ENCODE assay signal across 8 cellular contexts in the genomic region with DNA sequence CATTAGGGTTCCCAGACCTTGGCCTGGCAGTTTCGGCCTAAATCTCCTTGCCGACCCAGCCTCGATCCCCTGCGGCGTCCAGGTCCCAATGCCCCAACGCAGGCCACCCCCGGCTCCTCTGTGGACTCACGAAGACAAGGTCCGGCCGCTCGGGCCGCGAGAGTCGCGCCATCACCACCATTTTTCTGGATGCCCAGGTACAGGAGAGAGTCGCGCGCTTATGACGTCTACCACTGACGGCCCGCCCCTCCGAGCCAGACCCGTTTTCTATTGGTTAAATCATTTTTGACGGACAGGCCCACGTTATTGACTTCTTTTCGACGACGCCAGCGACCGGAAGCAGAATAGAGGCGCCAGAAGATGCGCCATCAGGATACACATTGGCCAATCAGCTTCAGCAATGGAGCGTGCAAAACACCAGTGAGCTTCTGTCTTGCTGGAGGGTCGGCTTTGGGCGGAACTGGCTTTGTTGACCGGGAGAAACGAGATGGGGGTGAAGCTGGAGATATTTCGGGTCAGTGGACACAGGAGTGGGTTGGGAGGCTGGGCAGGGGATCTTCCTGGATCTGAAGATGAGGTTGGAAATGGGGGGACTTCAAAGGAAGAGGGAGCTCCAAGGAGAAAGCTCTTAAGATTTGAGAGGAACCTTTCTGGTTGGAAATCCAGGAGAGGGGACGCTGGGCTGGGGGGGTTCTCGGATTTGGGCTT. TPM values are rescaled to one million over a fixed set of nuclear protein-coding genes. Genes with fewer than 3 reads are reported as not detected.
A peak's percentile ranks its signal among the peaks of the same experiment; 100 is the strongest.
DNase-seq lines count a peak whose midpoint lies in the region; ATAC-seq and TF ChIP-seq lines count a peak whose summit lies in the region.

A gene with protein sequence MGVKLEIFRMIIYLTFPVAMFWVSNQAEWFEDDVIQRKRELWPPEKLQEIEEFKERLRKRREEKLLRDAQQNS (plus strand): TSS at position 447 of the 708 bp plus-strand sequence. CDS start 41 bp downstream, at position 488.
A gene (minus strand): TSS at position 199 of the 708 bp plus-strand sequence. CDS start 18 bp downstream, at position 181.

- DNase-seq in GM23338 (ENCODE audit: low spot score): peak; percentile 98
- peak; percentile 98 for DNase-seq in LoVo (ENCODE audit: low spot score)
- peak; percentile 93 for DNase-seq in RWPE2 (ENCODE audit: low spot score)
- peak; percentile 94 for DNase-seq in activated T-helper 2 cell treated with anti-CD3 and anti-CD28 coated beads, Interferon-gamma antibody, Interleukin-2, Interleukin-4, amounts not matched to agents 10 μg/mL and 5 μg/mL and 100 μg/mL, durations not matched to agents 14 hours and 24 hours and 36 hours (ENCODE audit: low spot score)
- DNase-seq in fibroblast of lung (ENCODE audit: low read depth in 2 of 2): peak; percentile 97 to 99
- DNase-seq in naive thymus-derived CD4-positive, alpha-beta T cell: peak; percentile 81 to 97 (median 95)
- DNase-seq in stimulated activated naive B cell treated with anti-CD40 and anti-IgM and Interleukin-4, amounts not matched to agents 10 μg/mL and 1 μg/mL and 100 μg/mL, for 72 hours: peak; percentile 95

- H3K4me3 Mint-ChIP-seq in GM23338: peak within 1 kb of the TSS; percentile 97
- peak within 1 kb of the TSS; percentile 98 for H3K4me3 Mint-ChIP-seq in activated T-helper 2 cell treated with anti-CD3 and anti-CD28 coated beads, Interferon-gamma antibody, Interleukin-2, Interleukin-4, amounts not matched to agents 10 μg/mL and 5 μg/mL and 100 μg/mL, durations not matched to agents 14 hours and 24 hours and 36 hours (ENCODE audit: low read depth)
- H3K4me3 Mint-ChIP-seq in naive thymus-derived CD4-positive, alpha-beta T cell: peak within 1 kb of the TSS; percentile 87 to 100 (median 98)
- peak within 1 kb of the TSS; percentile 96 to 97 for H3K4me3 Mint-ChIP-seq in stimulated activated naive B cell treated with anti-CD40 and anti-IgM and Interleukin-4, amounts not matched to agents 10 μg/mL and 1 μg/mL and 100 μg/mL, for 72 hours

- H3K27ac ChIP-seq in DOHH2 (ENCODE audit: low read depth, low read length) (peak within 1 kb of the TSS; percentile 24), GM23338 (ENCODE audit: low read depth) (peak within 1 kb of the TSS; percentile 82), RWPE2 (ENCODE audit: poor library complexity, severe bottlenecking) (peak within 1 kb of the TSS; percentile 15), fibroblast of lung (ENCODE audit: insufficient read depth, low read length) (peak within 1 kb of the TSS; percentile 98)
- peak within 1 kb of the TSS; percentile 92 for H3K27ac ChIP-seq in naive thymus-derived CD4-positive, alpha-beta T cell (ENCODE audit: low read depth, low read length)

- H3K9me2 ChIP-seq in DOHH2 (replicated peaks; ENCODE audit: control insufficient read depth, low read length) (no peaks in the 10 kb centered on the region), GM23338 (ENCODE audit: insufficient read depth) (no peaks in the 10 kb centered on the region)

- POLR2A ChIA-PET in naive thymus-derived CD4-positive, alpha-beta T cell (lab: Charles Lee): interaction anchor here (0.6 to 2.5 kb wide), 20 partner anchors 9 to 1205 kb away, joined by 3 to 15 read pairs (median 4); a partner anchor contains a TSS

- peak within 1 kb of the TSS; percentile 99 for H3K27ac Mint-ChIP-seq in GM23338
- H3K27ac Mint-ChIP-seq in activated T-helper 2 cell treated with anti-CD3 and anti-CD28 coated beads, Interferon-gamma antibody, Interleukin-2, Interleukin-4, amounts not matched to agents 10 μg/mL and 5 μg/mL and 100 μg/mL, durations not matched to agents 14 hours and 24 hours and 36 hours: peak within 1 kb of the TSS; percentile 98
- H3K27ac Mint-ChIP-seq in naive thymus-derived CD4-positive, alpha-beta T cell: peak within 1 kb of the TSS; percentile 96 to 100 (median 99)
- peak within 1 kb of the TSS; percentile 96 for H3K27ac Mint-ChIP-seq in stimulated activated naive B cell treated with anti-CD40 and anti-IgM and Interleukin-4, amounts not matched to agents 10 μg/mL and 1 μg/mL and 100 μg/mL, for 72 hours

- peaks cover 13% of the 10 kb centered on the region for H3K27me3 Mint-ChIP-seq in GM23338 (ENCODE audit: insufficient read depth, low read depth, poor library complexity)
- no peaks in the 10 kb centered on the region for H3K27me3 Mint-ChIP-seq in activated T-helper 2 cell treated with anti-CD3 and anti-CD28 coated beads, Interferon-gamma antibody, Interleukin-2, Interleukin-4, amounts not matched to agents 10 μg/mL and 5 μg/mL and 100 μg/mL, durations not matched to agents 14 hours and 24 hours and 36 hours (ENCODE audit: low read depth)
- H3K27me3 Mint-ChIP-seq in naive thymus-derived CD4-positive, alpha-beta T cell: no peaks in the 10 kb centered on the region
- H3K27me3 Mint-ChIP-seq in stimulated activated naive B cell treated with anti-CD40 and anti-IgM and Interleukin-4, amounts not matched to agents 10 μg/mL and 1 μg/mL and 100 μg/mL, for 72 hours: no peaks in the 10 kb centered on the region

- peak within 1 kb of the TSS; percentile 91 for H3K4me3 ChIP-seq in DOHH2 (ENCODE audit: low read length)
- peak within 1 kb of the TSS; percentile 89 for H3K4me3 ChIP-seq in GM23338
- H3K4me3 ChIP-seq in RWPE2 (ENCODE audit: severe bottlenecking): peak within 1 kb of the TSS; percentile 91
- H3K4me3 ChIP-seq in fibroblast of lung (replicated peaks in 1 of 4; ENCODE audit: control extremely low read depth in 1 of 4, insufficient read depth in 1 of 4, low read depth in 3 of 4, low read length in 4 of 4): peak within 1 kb of the TSS; percentile 92 to 100 (median 98)
- peak within 1 kb of the TSS; percentile 89 for H3K4me3 ChIP-seq in naive thymus-derived CD4-positive, alpha-beta T cell (ENCODE audit: low read length)

- H3K36me3 Mint-ChIP-seq in GM23338 (ENCODE audit: low read depth): peaks cover 8% of the 10 kb centered on the region; the same call in 2 of the 3 replicates
- H3K36me3 Mint-ChIP-seq in activated T-helper 2 cell treated with anti-CD3 and anti-CD28 coated beads, Interferon-gamma antibody, Interleukin-2, Interleukin-4, amounts not matched to agents 10 μg/mL and 5 μg/mL and 100 μg/mL, durations not matched to agents 14 hours and 24 hours and 36 hours (ENCODE audit: low read depth): peaks cover 19% of the 10 kb centered on the region
- peaks cover 0 to 14% (median 6%) of the 10 kb centered on the region in 5 donors for H3K36me3 Mint-ChIP-seq in naive thymus-derived CD4-positive, alpha-beta T cell
- H3K36me3 Mint-ChIP-seq in stimulated activated naive B cell treated with anti-CD40 and anti-IgM and Interleukin-4, amounts not matched to agents 10 μg/mL and 1 μg/mL and 100 μg/mL, for 72 hours: peaks cover 36 to 45% of the 10 kb centered on the region in 2 donors

- peak; percentile 98 for ATAC-seq in GM23338
- ATAC-seq in RWPE2 (ENCODE audit: low read depth): peak; percentile 93
- peak; percentile 97 for ATAC-seq in naive thymus-derived CD4-positive, alpha-beta T cell
- ATAC-seq in stimulated activated naive B cell treated with anti-CD40 and anti-IgM and Interleukin-4, amounts not matched to agents 10 μg/mL and 1 μg/mL and 100 μg/mL, for 72 hours (replicated peaks): peak; percentile 99 to 100

- no peaks in the 10 kb centered on the region; the same call in 2 of the 3 replicates for H3K9me3 Mint-ChIP-seq in GM23338
- no peaks in the 10 kb centered on the region for H3K9me3 Mint-ChIP-seq in activated T-helper 2 cell treated with anti-CD3 and anti-CD28 coated beads, Interferon-gamma antibody, Interleukin-2, Interleukin-4, amounts not matched to agents 10 μg/mL and 5 μg/mL and 100 μg/mL, durations not matched to agents 14 hours and 24 hours and 36 hours
- H3K9me3 Mint-ChIP-seq in naive thymus-derived CD4-positive, alpha-beta T cell: peaks cover 0 to 3% (median 0%) of the 10 kb centered on the region in 11 donors
- no peaks in the 10 kb centered on the region for H3K9me3 Mint-ChIP-seq in stimulated activated naive B cell treated with anti-CD40 and anti-IgM and Interleukin-4, amounts not matched to agents 10 μg/mL and 1 μg/mL and 100 μg/mL, for 72 hours

- H2AFZ ChIP-seq in GM23338: peak within 1 kb of the TSS; percentile 23; the same call in 1 of the 2 replicates
- peak within 1 kb of the TSS; percentile 60 for H2AFZ ChIP-seq in fibroblast of lung (ENCODE audit: low read length)

- H3K4me2 ChIP-seq in DOHH2 (ENCODE audit: low read length): peak within 1 kb of the TSS; percentile 90
- H3K4me2 ChIP-seq in GM23338: peak within 1 kb of the TSS; percentile 89
- peak within 1 kb of the TSS; percentile 99 for H3K4me2 ChIP-seq in fibroblast of lung (ENCODE audit: extremely low read depth, insufficient read depth, low read length)

- no peaks in the 10 kb centered on the region for H3K9me3 ChIP-seq in DOHH2 (ENCODE audit: control insufficient read depth, insufficient read depth, low read length)
- H3K9me3 ChIP-seq in RWPE2 (ENCODE audit: severe bottlenecking): no peaks in the 10 kb centered on the region
- no peaks in the 10 kb centered on the region for H3K9me3 ChIP-seq in fibroblast of lung (ENCODE audit: control insufficient read depth, insufficient read depth, low read depth, low read length)
- no peaks in the 10 kb centered on the region for H3K9me3 ChIP-seq in naive thymus-derived CD4-positive, alpha-beta T cell (ENCODE audit: control insufficient read depth in 2 of 3, low read length in 3 of 3)

- H3K4me1 ChIP-seq in DOHH2 (ENCODE audit: control insufficient read depth, low read length) (peaks cover 21% of the 10 kb centered on the region), GM23338 (ENCODE audit: insufficient read depth) (peaks cover 14% of the 10 kb centered on the region; the same call in 1 of the 2 replicates), RWPE2 (ENCODE audit: insufficient read depth, poor library complexity, severe bottlenecking) (peaks cover 5% of the 10 kb centered on the region), fibroblast of lung (ENCODE audit: control insufficient read depth, extremely low read depth, insufficient read depth, low read length) (peaks cover 9% of the 10 kb centered on the region)
- H3K4me1 ChIP-seq in naive thymus-derived CD4-positive, alpha-beta T cell (ENCODE audit: control insufficient read depth in 2 of 2, insufficient read depth in 2 of 2, low read length in 2 of 2): peaks cover 19 to 21% of the 10 kb centered on the region in 2 donors

- TF ChIP-seq CTCF in DOHH2 (IDR thresholded peaks at IDR 0.05; ENCODE audit: low read depth, low read length, poor library complexity, severe bottlenecking) (no peak), GM23338 (conservative IDR thresholded peaks at IDR 0.05; ENCODE audit: low read depth in 2 of 2) (no peak), RWPE2 (IDR thresholded peaks at IDR 0.05; ENCODE audit: poor library complexity, severe bottlenecking) (no peak), fibroblast of lung (conservative IDR thresholded peaks at IDR 0.05 in 1 of 2, IDR thresholded peaks at IDR 0.05 in 1 of 2; ENCODE audit: low read depth in 1 of 2, low read length in 2 of 2) (no peak)

- H3K4me1 Mint-ChIP-seq in GM23338: peaks cover 16% of the 10 kb centered on the region
- H3K4me1 Mint-ChIP-seq in activated T-helper 2 cell treated with anti-CD3 and anti-CD28 coated beads, Interferon-gamma antibody, Interleukin-2, Interleukin-4, amounts not matched to agents 10 μg/mL and 5 μg/mL and 100 μg/mL, durations not matched to agents 14 hours and 24 hours and 36 hours (ENCODE audit: low read depth): peaks cover 24% of the 10 kb centered on the region
- peaks cover 25 to 57% (median 38%) of the 10 kb centered on the region in 7 donors for H3K4me1 Mint-ChIP-seq in naive thymus-derived CD4-positive, alpha-beta T cell
- H3K4me1 Mint-ChIP-seq in stimulated activated naive B cell treated with anti-CD40 and anti-IgM and Interleukin-4, amounts not matched to agents 10 μg/mL and 1 μg/mL and 100 μg/mL, for 72 hours: peaks cover 38 to 59% of the 10 kb centered on the region in 2 donors

- intact Hi-C loops in activated T-helper 2 cell treated with anti-CD3 and anti-CD28 coated beads, Interferon-gamma antibody, Interleukin-2, Interleukin-4, amounts not matched to agents 10 μg/mL and 5 μg/mL and 100 μg/mL, durations not matched to agents 14 hours and 24 hours and 36 hours (cut with micrococcal nuclease): loop anchor here (1.0 to 2.0 kb wide), 3 partner anchors 51 to 200 kb away; a partner anchor contains a TSS
- intact Hi-C loops in naive thymus-derived CD4-positive, alpha-beta T cell (cut with micrococcal nuclease): loop anchor here (1.0 to 5.0 kb wide), 10 partner anchors 8 to 378 kb away; a partner anchor contains a TSS

- H3K79me2 ChIP-seq in DOHH2 (ENCODE audit: control insufficient read depth, low read length) (peaks cover 60% of the 10 kb centered on the region), GM23338 (replicated peaks; ENCODE audit: insufficient read depth) (peaks cover 43% of the 10 kb centered on the region), fibroblast of lung (ENCODE audit: control insufficient read depth, insufficient read depth, low read length) (peaks cover 45% of the 10 kb centered on the region)

- H3F3A ChIP-seq in DOHH2 (ENCODE audit: control insufficient read depth, insufficient read depth): no peaks in the 10 kb centered on the region
- H3F3A ChIP-seq in GM23338 (replicated peaks; ENCODE audit: low read depth): no peaks in the 10 kb centered on the region

- H3K36me3 ChIP-seq in DOHH2 (ENCODE audit: control insufficient read depth, low read length) (peaks cover 24% of the 10 kb centered on the region), GM23338 (ENCODE audit: insufficient read depth) (no peaks in the 10 kb centered on the region), RWPE2 (ENCODE audit: low read depth) (peaks cover 21% of the 10 kb centered on the region), fibroblast of lung (ENCODE audit: control insufficient read depth, insufficient read depth, low read length) (peaks cover 9% of the 10 kb centered on the region)
- peaks cover 0 to 53% (median 11%) of the 10 kb centered on the region in 3 experiments for H3K36me3 ChIP-seq in naive thymus-derived CD4-positive, alpha-beta T cell (ENCODE audit: control insufficient read depth in 2 of 3, insufficient read depth in 3 of 3, low read length in 3 of 3)

- H3K27me3 ChIP-seq in DOHH2 (ENCODE audit: control insufficient read depth, low read length) (no peaks in the 10 kb centered on the region), GM23338 (ENCODE audit: insufficient read depth) (0 out of 2 replicates have a peak, but pooled peaks cover 3% of the 10 kb centered on the region), RWPE2 (ENCODE audit: insufficient read depth, poor library complexity, severe bottlenecking) (no peaks in the 10 kb centered on the region), fibroblast of lung (ENCODE audit: control insufficient read depth, insufficient read depth, low read length) (no peaks in the 10 kb centered on the region)
- no peaks in the 10 kb centered on the region for H3K27me3 ChIP-seq in naive thymus-derived CD4-positive, alpha-beta T cell (ENCODE audit: control insufficient read depth in 2 of 2, insufficient read depth in 2 of 2, low read length in 2 of 2)

- H3K9ac ChIP-seq in fibroblast of lung (ENCODE audit: insufficient read depth, low read length): peak within 1 kb of the TSS; percentile 97

- CTCF ChIA-PET in naive thymus-derived CD4-positive, alpha-beta T cell (lab: Charles Lee): interaction anchor here (1.5 kb wide), 1 partner anchor 171 kb away, joined by 3 read pairs; no protein-coding TSS in a partner anchor

- H4K20me1 ChIP-seq in DOHH2 (ENCODE audit: control insufficient read depth, insufficient read depth, low read depth, low read length): no peaks in the 10 kb centered on the region
- peaks cover 8% of the 10 kb centered on the region for H4K20me1 ChIP-seq in GM23338 (replicated peaks; ENCODE audit: insufficient read depth)
- H4K20me1 ChIP-seq in fibroblast of lung (ENCODE audit: control insufficient read depth, extremely low read depth, insufficient read depth, low read length): no peaks in the 10 kb centered on the region

RNA-seq across cellular contexts. Expression of the first gene that starts in this region (rescaled TPM):
- total RNA-seq in GM23338 (2014; rRNA removed; shearing (Covaris generic)): 8.6 and 9.9 TPM in 2 replicates
- polyA plus RNA-seq in GM23338 (2016; fragmentation: Nextera tagmentation; extraction: Ambion mirVana) (636 and 765 TPM in 2 replicates), fibroblast of lung (37.5 and 38.8 TPM in 2 replicates)
- 95.7 and 113 TPM in 2 replicates for total RNA-seq in activated T-helper 2 cell treated with anti-CD3 and anti-CD28 coated beads, Interferon-gamma antibody, Interleukin-2, Interleukin-4, amounts not matched to agents 10 μg/mL and 5 μg/mL and 100 μg/mL, durations not matched to agents 14 hours and 24 hours and 36 hours
- 15.7 and 16.9 TPM in 2 replicates for total RNA-seq in fibroblast of lung
- 88.3 and 106 TPM in 2 replicates for polyA plus RNA-seq in fibroblast of lung (2012)
- 1.4 and 3.1 TPM in 2 replicates for polyA minus RNA-seq in fibroblast of lung (ENCODE audit: low replicate concordance)
- 100 to 1,000 TPM; 112 to 134 (median 117) TPM for total RNA-seq in naive thymus-derived CD4-positive, alpha-beta T cell
- polyA plus RNA-seq in naive thymus-derived CD4-positive, alpha-beta T cell: 100 to 1,000 TPM; 158 to 274 TPM

RNA-seq across cellular contexts. Expression of the second gene that starts in this region (rescaled TPM):
- total RNA-seq in GM23338 (2014; rRNA removed; shearing (Covaris generic)): 65.2 and 69.0 TPM in 2 replicates
- polyA plus RNA-seq in GM23338 (2016; fragmentation: Nextera tagmentation; extraction: Ambion mirVana) (18.4 and 20.0 TPM in 2 replicates), fibroblast of lung (12.5 and 16.5 TPM in 2 replicates)
- 43.0 and 44.3 TPM in 2 replicates for total RNA-seq in activated T-helper 2 cell treated with anti-CD3 and anti-CD28 coated beads, Interferon-gamma antibody, Interleukin-2, Interleukin-4, amounts not matched to agents 10 μg/mL and 5 μg/mL and 100 μg/mL, durations not matched to agents 14 hours and 24 hours and 36 hours
- 19.0 and 28.2 TPM in 2 replicates for total RNA-seq in fibroblast of lung
- polyA plus RNA-seq in fibroblast of lung (2012): 20.9 and 28.1 TPM in 2 replicates
- 59.2 and 77.4 TPM in 2 replicates for polyA minus RNA-seq in fibroblast of lung (ENCODE audit: low replicate concordance)
- total RNA-seq in naive thymus-derived CD4-positive, alpha-beta T cell: 10 to 100 TPM; 49.3 to 79.8 (median 76.4) TPM
- polyA plus RNA-seq in naive thymus-derived CD4-positive, alpha-beta T cell: 10 to 100 TPM in 1 of 2 donors, 1 to 10 TPM in 1; 6.4 to 11.9 TPM

Comparison
In these comparisons a context has a peak if more than half of its experiments do, and no peak if none do; other contexts are left out.
1. Peak in every context shown above with its lines: DNase-seq, ATAC-seq, H3K4me3 ChIP-seq and H3K27ac ChIP-seq.
2. H3K27ac ChIP-seq: peak in every context shown above with its lines; median percentile 98 in fibroblast of lung; 92 in naive thymus-derived CD4-positive, alpha-beta T cell; 82 in GM23338; 24 in DOHH2; 15 in RWPE2.